1 cellular context compared by ENCODE assay signal in the genomic region with DNA sequence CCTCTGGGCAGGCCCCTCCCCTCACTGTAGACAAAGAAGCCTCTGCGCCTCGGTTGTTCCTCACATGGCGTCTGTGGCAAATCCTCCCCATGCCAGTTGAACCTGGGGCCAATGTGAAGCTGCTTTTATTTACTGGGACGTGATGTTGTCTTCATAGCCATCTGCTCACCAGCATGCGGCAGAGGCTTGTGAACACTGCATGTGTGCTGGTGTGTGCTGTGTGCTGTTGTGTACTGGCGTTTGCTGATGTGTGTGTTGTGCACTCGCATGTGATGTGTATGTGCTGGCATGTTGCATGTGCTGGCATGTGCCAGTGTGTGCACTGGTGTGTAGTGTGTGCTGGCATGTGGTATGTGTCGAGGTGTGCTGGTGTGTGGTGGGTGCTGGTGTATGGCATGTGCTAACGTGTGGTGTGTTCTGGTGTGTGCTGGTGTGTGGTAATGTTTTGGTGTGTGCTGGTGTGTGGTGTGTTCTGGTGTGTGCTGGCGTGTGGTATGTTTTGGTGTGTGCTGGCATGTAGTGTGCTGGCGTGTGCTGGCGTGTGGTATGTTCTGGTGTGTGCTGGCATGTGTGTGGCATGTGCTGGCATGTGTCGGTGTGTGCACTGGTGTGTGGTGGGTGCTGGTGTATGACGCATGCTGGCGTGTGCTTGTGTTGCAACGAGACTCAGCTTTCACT.
TF ChIP-seq lines count a peak whose summit lies in the region.

No MANE protein-coding gene starts in this region.

TF ChIP-seq in GM12878, 131 proteins besides CTCF, POLR2A, EP300 and RAD21 (continued from another document):
- TF ChIP-seq, protein P1, sequence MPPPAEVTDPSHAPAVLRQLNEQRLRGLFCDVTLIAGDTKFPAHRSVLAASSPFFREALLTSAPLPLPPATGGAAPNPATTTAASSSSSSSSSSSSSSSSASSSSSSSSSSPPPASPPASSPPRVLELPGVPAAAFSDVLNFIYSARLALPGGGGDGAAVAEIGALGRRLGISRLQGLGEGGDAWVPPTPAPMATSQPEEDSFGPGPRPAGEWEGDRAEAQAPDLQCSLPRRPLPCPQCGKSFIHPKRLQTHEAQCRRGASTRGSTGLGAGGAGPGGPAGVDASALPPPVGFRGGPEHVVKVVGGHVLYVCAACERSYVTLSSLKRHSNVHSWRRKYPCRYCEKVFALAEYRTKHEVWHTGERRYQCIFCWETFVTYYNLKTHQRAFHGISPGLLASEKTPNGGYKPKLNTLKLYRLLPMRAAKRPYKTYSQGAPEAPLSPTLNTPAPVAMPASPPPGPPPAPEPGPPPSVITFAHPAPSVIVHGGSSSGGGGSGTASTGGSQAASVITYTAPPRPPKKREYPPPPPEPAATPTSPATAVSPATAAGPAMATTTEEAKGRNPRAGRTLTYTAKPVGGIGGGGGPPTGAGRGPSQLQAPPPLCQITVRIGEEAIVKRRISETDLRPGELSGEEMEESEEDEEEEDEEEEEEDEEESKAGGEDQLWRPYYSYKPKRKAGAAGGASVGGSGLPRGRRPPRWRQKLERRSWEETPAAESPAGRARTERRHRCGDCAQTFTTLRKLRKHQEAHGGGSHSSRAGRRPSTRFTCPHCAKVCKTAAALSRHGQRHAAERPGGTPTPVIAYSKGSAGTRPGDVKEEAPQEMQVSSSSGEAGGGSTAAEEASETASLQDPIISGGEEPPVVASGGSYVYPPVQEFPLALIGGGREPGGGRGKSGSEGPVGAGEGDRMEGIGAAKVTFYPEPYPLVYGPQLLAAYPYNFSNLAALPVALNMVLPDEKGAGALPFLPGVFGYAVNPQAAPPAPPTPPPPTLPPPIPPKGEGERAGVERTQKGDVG (CRISPR knock-in tag; IDR thresholded peaks at IDR 0.05), result no peak
- no peak for TF ChIP-seq ELK1 (IDR thresholded peaks at IDR 0.05; ENCODE audit: low read depth, low read length)
- TF ChIP-seq GATAD2B (conservative IDR thresholded peaks at IDR 0.05; ENCODE audit: low read depth), result no peak
- no peak for TF ChIP-seq BRCA1 (IDR thresholded peaks at IDR 0.05; ENCODE audit: low read depth, low read length)
- TF ChIP-seq NBN (IDR thresholded peaks at IDR 0.05), result 0 out of 2 replicates have a peak, but pooled peaks have one; percentile 46
TF ChIP-seq in GM12878: peak in this region for 6.
